ENCODE assay signal across 8 cellular contexts in the genomic region with DNA sequence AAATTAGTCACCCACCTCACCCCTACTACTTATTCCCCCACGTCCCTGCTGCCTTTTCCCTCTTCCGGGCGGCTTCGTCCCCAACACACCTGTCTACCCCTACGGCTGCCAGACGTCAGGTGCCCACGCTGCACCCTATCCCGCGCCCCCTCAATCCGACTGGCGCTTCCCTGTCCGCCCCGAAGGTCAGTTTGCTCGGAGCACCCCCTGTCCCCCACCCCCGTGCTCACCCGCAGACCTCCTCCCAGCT. TPM values are rescaled to one million over a fixed set of nuclear protein-coding genes. Genes with fewer than 3 reads are reported as not detected.
DNase-seq lines count a peak whose midpoint lies in the region; ATAC-seq, FAIRE-seq and TF ChIP-seq lines count a peak whose summit lies in the region.

No MANE protein-coding gene starts in this region.

- H3K9me3 Mint-ChIP-seq in HFFc6, result no peaks in the 10 kb centered on the region
- peaks cover 7% of the 10 kb centered on the region for H3K9me3 Mint-ChIP-seq in activated T-helper 1 cell treated with anti-CD3 and anti-CD28 coated beads, Interleukin-12 subunit alpha, Interleukin-12 subunit beta, Interleukin-2, Interleukin-4 antibody, amounts not matched to agents 30 ng/mL and 10 ng/mL and 1 ng/mL, durations not matched to agents 14 hours and 24 hours and 36 hours
- H3K9me3 Mint-ChIP-seq in stimulated activated memory B cell treated with anti-CD40 and anti-IgM and Interleukin-4, amounts not matched to agents 10 μg/mL and 1 μg/mL and 100 μg/mL, for 72 hours, result no peaks in the 10 kb centered on the region

- peak overlapping the region; percentile 71 for H3K4me3 ChIP-seq in iPS-18a (ENCODE audit: low read length)

- intact Hi-C loops in activated T-helper 1 cell treated with anti-CD3 and anti-CD28 coated beads, Interleukin-12 subunit alpha, Interleukin-12 subunit beta, Interleukin-2, Interleukin-4 antibody, amounts not matched to agents 30 ng/mL and 10 ng/mL and 1 ng/mL, durations not matched to agents 14 hours and 24 hours and 36 hours (cut with micrococcal nuclease), result loop anchor here (1.0 to 10.0 kb wide), 12 partner anchors 13 to 1293 kb away; partner anchors contain the start of genes ACVR1, CCDC148, NR4A2 and PKP4

- no peaks in the 10 kb centered on the region for H3K9me3 ChIP-seq in iPS-18a (ENCODE audit: control insufficient read depth, low read depth, low read length)

- H3K27ac ChIP-seq in iPS-18a (ENCODE audit: low read length), result no peak overlapping the region

- no peak for TF ChIP-seq CTCF in HFFc6 (IDR thresholded peaks at IDR 0.05)

- no peaks in the 10 kb centered on the region for H3K4me1 ChIP-seq in iPS-18a (ENCODE audit: control insufficient read depth, low read depth, low read length)

- no peak for FAIRE-seq in urothelium cell line (lab: Jason Lieb, UNC)

- peak overlapping the region; percentile 71 for H3K4me3 Mint-ChIP-seq in HFFc6
- H3K4me3 Mint-ChIP-seq in activated T-helper 1 cell treated with anti-CD3 and anti-CD28 coated beads, Interleukin-12 subunit alpha, Interleukin-12 subunit beta, Interleukin-2, Interleukin-4 antibody, amounts not matched to agents 30 ng/mL and 10 ng/mL and 1 ng/mL, durations not matched to agents 14 hours and 24 hours and 36 hours, result peak overlapping the region; percentile 75
- peak overlapping the region; percentile 84 for H3K4me3 Mint-ChIP-seq in stimulated activated memory B cell treated with anti-CD40 and anti-IgM and Interleukin-4, amounts not matched to agents 10 μg/mL and 1 μg/mL and 100 μg/mL, for 72 hours

- H3K27me3 Mint-ChIP-seq in HFFc6 (ENCODE audit: insufficient read depth), result peaks cover 15% of the 10 kb centered on the region
- peaks cover 15% of the 10 kb centered on the region for H3K27me3 Mint-ChIP-seq in activated T-helper 1 cell treated with anti-CD3 and anti-CD28 coated beads, Interleukin-12 subunit alpha, Interleukin-12 subunit beta, Interleukin-2, Interleukin-4 antibody, amounts not matched to agents 30 ng/mL and 10 ng/mL and 1 ng/mL, durations not matched to agents 14 hours and 24 hours and 36 hours (ENCODE audit: insufficient read depth)
- H3K27me3 Mint-ChIP-seq in stimulated activated memory B cell treated with anti-CD40 and anti-IgM and Interleukin-4, amounts not matched to agents 10 μg/mL and 1 μg/mL and 100 μg/mL, for 72 hours, result no peaks in the 10 kb centered on the region

- peak; percentile 46 for ATAC-seq in stimulated activated memory B cell treated with anti-CD40 and anti-IgM and Interleukin-4, amounts not matched to agents 10 μg/mL and 1 μg/mL and 100 μg/mL, for 72 hours
- no peak for ATAC-seq in HG03469 (IDR thresholded peaks at IDR 0.05; ENCODE audit: unreplicated experiment)

- peaks cover 57% of the 10 kb centered on the region for H3K27me3 ChIP-seq in iPS-18a (ENCODE audit: control insufficient read depth, insufficient read depth, low read length)

- H3K9ac ChIP-seq in iPS-18a (ENCODE audit: low read length), result no peak overlapping the region

- H3K36me3 ChIP-seq in iPS-18a (ENCODE audit: control insufficient read depth, low read depth, low read length), result no peaks in the 10 kb centered on the region

- H3K27ac Mint-ChIP-seq in HFFc6, result no peak overlapping the region
- peak overlapping the region; percentile 55 for H3K27ac Mint-ChIP-seq in activated T-helper 1 cell treated with anti-CD3 and anti-CD28 coated beads, Interleukin-12 subunit alpha, Interleukin-12 subunit beta, Interleukin-2, Interleukin-4 antibody, amounts not matched to agents 30 ng/mL and 10 ng/mL and 1 ng/mL, durations not matched to agents 14 hours and 24 hours and 36 hours
- peak overlapping the region; percentile 49 for H3K27ac Mint-ChIP-seq in stimulated activated memory B cell treated with anti-CD40 and anti-IgM and Interleukin-4, amounts not matched to agents 10 μg/mL and 1 μg/mL and 100 μg/mL, for 72 hours

- DNase-seq in GM03348 (ENCODE audit: low spot score) (peak; percentile 22), HFFc6 (no peak), globus pallidus (ENCODE audit: low spot score) (no peak), urothelium cell line (ENCODE audit: low spot score) (no peak)
- no peak for DNase-seq in activated T-helper 1 cell treated with anti-CD3 and anti-CD28 coated beads, Interleukin-12 subunit alpha, Interleukin-12 subunit beta, Interleukin-2, Interleukin-4 antibody, amounts not matched to agents 30 ng/mL and 10 ng/mL and 1 ng/mL, durations not matched to agents 14 hours and 24 hours and 36 hours (ENCODE audit: low spot score)

- no peaks in the 10 kb centered on the region for H3K36me3 Mint-ChIP-seq in HFFc6 (ENCODE audit: low read depth)
- no peaks in the 10 kb centered on the region for H3K36me3 Mint-ChIP-seq in activated T-helper 1 cell treated with anti-CD3 and anti-CD28 coated beads, Interleukin-12 subunit alpha, Interleukin-12 subunit beta, Interleukin-2, Interleukin-4 antibody, amounts not matched to agents 30 ng/mL and 10 ng/mL and 1 ng/mL, durations not matched to agents 14 hours and 24 hours and 36 hours (ENCODE audit: low read depth)
- no peaks in the 10 kb centered on the region for H3K36me3 Mint-ChIP-seq in stimulated activated memory B cell treated with anti-CD40 and anti-IgM and Interleukin-4, amounts not matched to agents 10 μg/mL and 1 μg/mL and 100 μg/mL, for 72 hours

- peaks cover 14% of the 10 kb centered on the region for H3K4me1 Mint-ChIP-seq in HFFc6 (ENCODE audit: low read depth)
- peaks cover 28% of the 10 kb centered on the region for H3K4me1 Mint-ChIP-seq in activated T-helper 1 cell treated with anti-CD3 and anti-CD28 coated beads, Interleukin-12 subunit alpha, Interleukin-12 subunit beta, Interleukin-2, Interleukin-4 antibody, amounts not matched to agents 30 ng/mL and 10 ng/mL and 1 ng/mL, durations not matched to agents 14 hours and 24 hours and 36 hours (ENCODE audit: low read depth)
- peaks cover 22% of the 10 kb centered on the region for H3K4me1 Mint-ChIP-seq in stimulated activated memory B cell treated with anti-CD40 and anti-IgM and Interleukin-4, amounts not matched to agents 10 μg/mL and 1 μg/mL and 100 μg/mL, for 72 hours

RNA-seq across cellular contexts. Expression of gene ACVR1C, which starts 0.5 kb away (rescaled TPM):
- total RNA-seq in HFFc6 (2021; fragmentation: NEBNext Ultra II Directional; extraction: Animal tissue kit (Norgen Biotek cat#: 25700)), result under 1 TPM in 4 of 6 experiments, not detected in 2; 0.02 to 0.13 (median 0.05) TPM
- total RNA-seq in activated T-helper 1 cell treated with anti-CD3 and anti-CD28 coated beads, Interleukin-12 subunit alpha, Interleukin-12 subunit beta, Interleukin-2, Interleukin-4 antibody, amounts not matched to agents 30 ng/mL and 10 ng/mL and 1 ng/mL, durations not matched to agents 14 hours and 24 hours and 36 hours, result 0.59 and 1.1 TPM in 2 replicates
